Comparison of ENCODE assay signal across 1 cellular context in the genomic region with DNA sequence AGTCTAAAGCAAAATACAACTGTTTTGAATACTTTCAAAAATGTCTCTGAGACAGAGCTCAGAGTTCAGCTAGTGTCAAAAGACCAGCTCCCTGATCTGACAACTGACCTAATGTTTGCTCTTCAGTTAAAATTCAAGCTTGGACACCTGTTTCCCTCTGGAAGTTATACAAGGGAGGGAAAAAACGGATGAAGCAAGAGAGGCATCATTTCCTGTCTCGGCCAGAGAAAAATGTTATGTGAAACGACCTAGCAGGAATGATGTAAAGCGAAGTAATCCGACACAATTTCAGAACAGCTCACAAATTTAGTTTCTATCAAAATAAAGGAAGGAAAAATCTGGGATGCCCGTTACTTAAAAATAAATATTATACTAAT.
TF ChIP-seq lines count a peak whose summit lies in the region.

No MANE protein-coding gene starts in this region.

TF ChIP-seq in HepG2, 621 proteins besides CTCF, POLR2A, EP300 and RAD21 (continued from another document and continues in another):
- TF ChIP-seq, protein P1, sequence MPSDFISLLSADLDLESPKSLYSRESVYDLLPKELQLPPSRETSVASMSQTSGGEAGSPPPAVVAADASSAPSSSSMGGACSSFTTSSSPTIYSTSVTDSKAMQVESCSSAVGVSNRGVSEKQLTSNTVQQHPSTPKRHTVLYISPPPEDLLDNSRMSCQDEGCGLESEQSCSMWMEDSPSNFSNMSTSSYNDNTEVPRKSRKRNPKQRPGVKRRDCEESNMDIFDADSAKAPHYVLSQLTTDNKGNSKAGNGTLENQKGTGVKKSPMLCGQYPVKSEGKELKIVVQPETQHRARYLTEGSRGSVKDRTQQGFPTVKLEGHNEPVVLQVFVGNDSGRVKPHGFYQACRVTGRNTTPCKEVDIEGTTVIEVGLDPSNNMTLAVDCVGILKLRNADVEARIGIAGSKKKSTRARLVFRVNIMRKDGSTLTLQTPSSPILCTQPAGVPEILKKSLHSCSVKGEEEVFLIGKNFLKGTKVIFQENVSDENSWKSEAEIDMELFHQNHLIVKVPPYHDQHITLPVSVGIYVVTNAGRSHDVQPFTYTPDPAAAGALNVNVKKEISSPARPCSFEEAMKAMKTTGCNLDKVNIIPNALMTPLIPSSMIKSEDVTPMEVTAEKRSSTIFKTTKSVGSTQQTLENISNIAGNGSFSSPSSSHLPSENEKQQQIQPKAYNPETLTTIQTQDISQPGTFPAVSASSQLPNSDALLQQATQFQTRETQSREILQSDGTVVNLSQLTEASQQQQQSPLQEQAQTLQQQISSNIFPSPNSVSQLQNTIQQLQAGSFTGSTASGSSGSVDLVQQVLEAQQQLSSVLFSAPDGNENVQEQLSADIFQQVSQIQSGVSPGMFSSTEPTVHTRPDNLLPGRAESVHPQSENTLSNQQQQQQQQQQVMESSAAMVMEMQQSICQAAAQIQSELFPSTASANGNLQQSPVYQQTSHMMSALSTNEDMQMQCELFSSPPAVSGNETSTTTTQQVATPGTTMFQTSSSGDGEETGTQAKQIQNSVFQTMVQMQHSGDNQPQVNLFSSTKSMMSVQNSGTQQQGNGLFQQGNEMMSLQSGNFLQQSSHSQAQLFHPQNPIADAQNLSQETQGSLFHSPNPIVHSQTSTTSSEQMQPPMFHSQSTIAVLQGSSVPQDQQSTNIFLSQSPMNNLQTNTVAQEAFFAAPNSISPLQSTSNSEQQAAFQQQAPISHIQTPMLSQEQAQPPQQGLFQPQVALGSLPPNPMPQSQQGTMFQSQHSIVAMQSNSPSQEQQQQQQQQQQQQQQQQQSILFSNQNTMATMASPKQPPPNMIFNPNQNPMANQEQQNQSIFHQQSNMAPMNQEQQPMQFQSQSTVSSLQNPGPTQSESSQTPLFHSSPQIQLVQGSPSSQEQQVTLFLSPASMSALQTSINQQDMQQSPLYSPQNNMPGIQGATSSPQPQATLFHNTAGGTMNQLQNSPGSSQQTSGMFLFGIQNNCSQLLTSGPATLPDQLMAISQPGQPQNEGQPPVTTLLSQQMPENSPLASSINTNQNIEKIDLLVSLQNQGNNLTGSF (CRISPR knock-in tag; IDR thresholded peaks at IDR 0.05): no peak
- TF ChIP-seq, protein P2, sequence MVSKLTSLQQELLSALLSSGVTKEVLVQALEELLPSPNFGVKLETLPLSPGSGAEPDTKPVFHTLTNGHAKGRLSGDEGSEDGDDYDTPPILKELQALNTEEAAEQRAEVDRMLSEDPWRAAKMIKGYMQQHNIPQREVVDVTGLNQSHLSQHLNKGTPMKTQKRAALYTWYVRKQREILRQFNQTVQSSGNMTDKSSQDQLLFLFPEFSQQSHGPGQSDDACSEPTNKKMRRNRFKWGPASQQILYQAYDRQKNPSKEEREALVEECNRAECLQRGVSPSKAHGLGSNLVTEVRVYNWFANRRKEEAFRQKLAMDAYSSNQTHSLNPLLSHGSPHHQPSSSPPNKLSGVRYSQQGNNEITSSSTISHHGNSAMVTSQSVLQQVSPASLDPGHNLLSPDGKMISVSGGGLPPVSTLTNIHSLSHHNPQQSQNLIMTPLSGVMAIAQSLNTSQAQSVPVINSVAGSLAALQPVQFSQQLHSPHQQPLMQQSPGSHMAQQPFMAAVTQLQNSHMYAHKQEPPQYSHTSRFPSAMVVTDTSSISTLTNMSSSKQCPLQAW (CRISPR knock-in tag; IDR thresholded peaks at IDR 0.05): peak; percentile 89
- TF ChIP-seq ZFYVE20 (CRISPR knock-in tag; IDR thresholded peaks at IDR 0.05; ENCODE audit: borderline replicate concordance, low read depth) (no peak), ZNF816 (CRISPR knock-in tag; IDR thresholded peaks at IDR 0.05; ENCODE audit: borderline replicate concordance) (0 out of 2 replicates have a peak, but pooled peaks have one; percentile 87), ZC3H13 (CRISPR knock-in tag; IDR thresholded peaks at IDR 0.05) (no peak), ZNF703 (CRISPR knock-in tag; IDR thresholded peaks at IDR 0.05; ENCODE audit: borderline replicate concordance) (no peak), NR2C2 (CRISPR knock-in tag; IDR thresholded peaks at IDR 0.05; ENCODE audit: borderline replicate concordance) (peak; percentile 40; the same call in 1 of the 2 replicates), PPARG (CRISPR knock-in tag; conservative IDR thresholded peaks at IDR 0.05) (peak; percentile 52; the same call in 1 of the 2 replicates), ZNF546 (CRISPR knock-in tag; conservative IDR thresholded peaks at IDR 0.05) (no peak), ZNF343 (CRISPR knock-in tag; IDR thresholded peaks at IDR 0.05) (no peak), IKZF1 (IDR thresholded peaks at IDR 0.05) (no peak), NFYC (CRISPR knock-in tag; IDR thresholded peaks at IDR 0.05) (no peak), MAFG (CRISPR knock-in tag; IDR thresholded peaks at IDR 0.05) (no peak), FOXO1 (CRISPR knock-in tag; IDR thresholded peaks at IDR 0.05) (peak; percentile 84), ZFP82 (CRISPR knock-in tag; IDR thresholded peaks at IDR 0.05; ENCODE audit: borderline replicate concordance) (no peak), JUND (CRISPR knock-in tag; IDR thresholded peaks at IDR 0.05) (no peak), SOX5 (CRISPR knock-in tag; IDR thresholded peaks at IDR 0.05; ENCODE audit: borderline replicate concordance) (peak; percentile 66; the same call in 1 of the 2 replicates), KMT2B (CRISPR knock-in tag; IDR thresholded peaks at IDR 0.05) (no peak), GABPB1 (CRISPR knock-in tag; IDR thresholded peaks at IDR 0.05) (peak; percentile 53; the same call in 1 of the 2 replicates), ZNF207 (IDR thresholded peaks at IDR 0.05; ENCODE audit: borderline replicate concordance) (no peak), ZNF614 (CRISPR knock-in tag; IDR thresholded peaks at IDR 0.05; ENCODE audit: borderline replicate concordance) (no peak; the same call in 1 of the 2 replicates), MXD4 (CRISPR knock-in tag; IDR thresholded peaks at IDR 0.05) (no peak), FIP1L1 (IDR thresholded peaks at IDR 0.05; ENCODE audit: borderline replicate concordance, insufficient read depth, low read depth, low read length) (no peak), ZNF34 (CRISPR knock-in tag; IDR thresholded peaks at IDR 0.05; ENCODE audit: borderline replicate concordance) (no peak), ZNF782 (CRISPR knock-in tag; IDR thresholded peaks at IDR 0.05; ENCODE audit: borderline replicate concordance) (no peak), MIXL1 (CRISPR knock-in tag; IDR thresholded peaks at IDR 0.05) (peak; percentile 85), YY1 (IDR thresholded peaks at IDR 0.05; ENCODE audit: insufficient read depth, insufficient replicate concordance, low read depth, low read length) (no peak), NFE2L1 (CRISPR knock-in tag; IDR thresholded peaks at IDR 0.05; ENCODE audit: borderline replicate concordance) (no peak), TOE1 (CRISPR knock-in tag; IDR thresholded peaks at IDR 0.05) (no peak), NCOA1 (CRISPR knock-in tag; IDR thresholded peaks at IDR 0.05) (no peak), ETV6 (CRISPR knock-in tag; conservative IDR thresholded peaks at IDR 0.05) (no peak), GATAD2A (CRISPR knock-in tag; IDR thresholded peaks at IDR 0.05) (peak; percentile 90), HNRNPK (IDR thresholded peaks at IDR 0.05; ENCODE audit: low read depth, low read length, poor library complexity, severe bottlenecking) (no peak), ZNF431 (CRISPR knock-in tag; IDR thresholded peaks at IDR 0.05; ENCODE audit: borderline replicate concordance, low read depth) (no peak), ZNF879 (CRISPR knock-in tag; IDR thresholded peaks at IDR 0.05) (no peak), ZMAT3 (CRISPR knock-in tag; conservative IDR thresholded peaks at IDR 0.05) (no peak)
- TF ChIP-seq, protein P3, sequence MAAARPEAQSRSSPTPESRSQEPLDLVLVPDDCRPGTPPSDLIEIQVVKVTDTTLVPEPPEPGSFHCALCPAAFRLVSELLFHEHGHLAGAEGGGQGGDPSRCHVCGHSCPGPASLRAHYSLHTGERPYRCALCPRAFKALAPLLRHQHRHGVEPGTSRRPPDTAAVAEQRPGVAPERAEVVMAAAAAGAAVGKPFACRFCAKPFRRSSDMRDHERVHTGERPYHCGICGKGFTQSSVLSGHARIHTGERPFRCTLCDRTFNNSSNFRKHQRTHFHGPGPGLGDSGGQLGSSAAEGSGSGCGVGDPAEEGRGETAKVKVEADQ (CRISPR knock-in tag; IDR thresholded peaks at IDR 0.05; ENCODE audit: borderline replicate concordance): no peak
- TF ChIP-seq, protein P4, sequence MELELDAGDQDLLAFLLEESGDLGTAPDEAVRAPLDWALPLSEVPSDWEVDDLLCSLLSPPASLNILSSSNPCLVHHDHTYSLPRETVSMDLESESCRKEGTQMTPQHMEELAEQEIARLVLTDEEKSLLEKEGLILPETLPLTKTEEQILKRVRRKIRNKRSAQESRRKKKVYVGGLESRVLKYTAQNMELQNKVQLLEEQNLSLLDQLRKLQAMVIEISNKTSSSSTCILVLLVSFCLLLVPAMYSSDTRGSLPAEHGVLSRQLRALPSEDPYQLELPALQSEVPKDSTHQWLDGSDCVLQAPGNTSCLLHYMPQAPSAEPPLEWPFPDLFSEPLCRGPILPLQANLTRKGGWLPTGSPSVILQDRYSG (CRISPR knock-in tag; IDR thresholded peaks at IDR 0.05): no peak
- TF ChIP-seq, protein P5, sequence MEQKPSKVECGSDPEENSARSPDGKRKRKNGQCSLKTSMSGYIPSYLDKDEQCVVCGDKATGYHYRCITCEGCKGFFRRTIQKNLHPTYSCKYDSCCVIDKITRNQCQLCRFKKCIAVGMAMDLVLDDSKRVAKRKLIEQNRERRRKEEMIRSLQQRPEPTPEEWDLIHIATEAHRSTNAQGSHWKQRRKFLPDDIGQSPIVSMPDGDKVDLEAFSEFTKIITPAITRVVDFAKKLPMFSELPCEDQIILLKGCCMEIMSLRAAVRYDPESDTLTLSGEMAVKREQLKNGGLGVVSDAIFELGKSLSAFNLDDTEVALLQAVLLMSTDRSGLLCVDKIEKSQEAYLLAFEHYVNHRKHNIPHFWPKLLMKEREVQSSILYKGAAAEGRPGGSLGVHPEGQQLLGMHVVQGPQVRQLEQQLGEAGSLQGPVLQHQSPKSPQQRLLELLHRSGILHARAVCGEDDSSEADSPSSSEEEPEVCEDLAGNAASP (CRISPR knock-in tag; IDR thresholded peaks at IDR 0.05; ENCODE audit: borderline replicate concordance): peak; percentile 81; the same call in 1 of the 2 replicates
- TF ChIP-seq, protein P6, sequence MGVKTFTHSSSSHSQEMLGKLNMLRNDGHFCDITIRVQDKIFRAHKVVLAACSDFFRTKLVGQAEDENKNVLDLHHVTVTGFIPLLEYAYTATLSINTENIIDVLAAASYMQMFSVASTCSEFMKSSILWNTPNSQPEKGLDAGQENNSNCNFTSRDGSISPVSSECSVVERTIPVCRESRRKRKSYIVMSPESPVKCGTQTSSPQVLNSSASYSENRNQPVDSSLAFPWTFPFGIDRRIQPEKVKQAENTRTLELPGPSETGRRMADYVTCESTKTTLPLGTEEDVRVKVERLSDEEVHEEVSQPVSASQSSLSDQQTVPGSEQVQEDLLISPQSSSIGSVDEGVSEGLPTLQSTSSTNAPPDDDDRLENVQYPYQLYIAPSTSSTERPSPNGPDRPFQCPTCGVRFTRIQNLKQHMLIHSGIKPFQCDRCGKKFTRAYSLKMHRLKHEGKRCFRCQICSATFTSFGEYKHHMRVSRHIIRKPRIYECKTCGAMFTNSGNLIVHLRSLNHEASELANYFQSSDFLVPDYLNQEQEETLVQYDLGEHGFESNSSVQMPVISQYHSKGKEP (CRISPR knock-in tag; IDR thresholded peaks at IDR 0.05): no peak
- TF ChIP-seq, protein P7, sequence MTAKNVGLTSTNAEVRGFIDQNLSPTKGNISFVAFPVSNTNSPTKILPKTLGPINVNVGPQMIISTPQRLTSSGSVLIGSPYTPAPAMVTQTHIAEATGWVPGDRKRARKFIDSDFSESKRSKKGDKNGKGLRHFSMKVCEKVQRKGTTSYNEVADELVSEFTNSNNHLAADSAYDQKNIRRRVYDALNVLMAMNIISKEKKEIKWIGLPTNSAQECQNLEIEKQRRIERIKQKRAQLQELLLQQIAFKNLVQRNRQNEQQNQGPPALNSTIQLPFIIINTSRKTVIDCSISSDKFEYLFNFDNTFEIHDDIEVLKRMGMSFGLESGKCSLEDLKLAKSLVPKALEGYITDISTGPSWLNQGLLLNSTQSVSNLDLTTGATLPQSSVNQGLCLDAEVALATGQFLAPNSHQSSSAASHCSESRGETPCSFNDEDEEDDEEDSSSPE (CRISPR knock-in tag; IDR thresholded peaks at IDR 0.05): peak; percentile 77
- TF ChIP-seq, protein P8, sequence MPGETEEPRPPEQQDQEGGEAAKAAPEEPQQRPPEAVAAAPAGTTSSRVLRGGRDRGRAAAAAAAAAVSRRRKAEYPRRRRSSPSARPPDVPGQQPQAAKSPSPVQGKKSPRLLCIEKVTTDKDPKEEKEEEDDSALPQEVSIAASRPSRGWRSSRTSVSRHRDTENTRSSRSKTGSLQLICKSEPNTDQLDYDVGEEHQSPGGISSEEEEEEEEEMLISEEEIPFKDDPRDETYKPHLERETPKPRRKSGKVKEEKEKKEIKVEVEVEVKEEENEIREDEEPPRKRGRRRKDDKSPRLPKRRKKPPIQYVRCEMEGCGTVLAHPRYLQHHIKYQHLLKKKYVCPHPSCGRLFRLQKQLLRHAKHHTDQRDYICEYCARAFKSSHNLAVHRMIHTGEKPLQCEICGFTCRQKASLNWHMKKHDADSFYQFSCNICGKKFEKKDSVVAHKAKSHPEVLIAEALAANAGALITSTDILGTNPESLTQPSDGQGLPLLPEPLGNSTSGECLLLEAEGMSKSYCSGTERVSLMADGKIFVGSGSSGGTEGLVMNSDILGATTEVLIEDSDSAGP (CRISPR knock-in tag; IDR thresholded peaks at IDR 0.05; ENCODE audit: borderline replicate concordance): no peak
- TF ChIP-seq, protein P9, sequence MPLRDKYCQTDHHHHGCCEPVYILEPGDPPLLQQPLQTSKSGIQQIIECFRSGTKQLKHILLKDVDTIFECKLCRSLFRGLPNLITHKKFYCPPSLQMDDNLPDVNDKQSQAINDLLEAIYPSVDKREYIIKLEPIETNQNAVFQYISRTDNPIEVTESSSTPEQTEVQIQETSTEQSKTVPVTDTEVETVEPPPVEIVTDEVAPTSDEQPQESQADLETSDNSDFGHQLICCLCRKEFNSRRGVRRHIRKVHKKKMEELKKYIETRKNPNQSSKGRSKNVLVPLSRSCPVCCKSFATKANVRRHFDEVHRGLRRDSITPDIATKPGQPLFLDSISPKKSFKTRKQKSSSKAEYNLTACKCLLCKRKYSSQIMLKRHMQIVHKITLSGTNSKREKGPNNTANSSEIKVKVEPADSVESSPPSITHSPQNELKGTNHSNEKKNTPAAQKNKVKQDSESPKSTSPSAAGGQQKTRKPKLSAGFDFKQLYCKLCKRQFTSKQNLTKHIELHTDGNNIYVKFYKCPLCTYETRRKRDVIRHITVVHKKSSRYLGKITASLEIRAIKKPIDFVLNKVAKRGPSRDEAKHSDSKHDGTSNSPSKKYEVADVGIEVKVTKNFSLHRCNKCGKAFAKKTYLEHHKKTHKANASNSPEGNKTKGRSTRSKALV (CRISPR knock-in tag; IDR thresholded peaks at IDR 0.05): 0 out of 2 replicates have a peak, but pooled peaks have one; percentile 36
- TF ChIP-seq, protein P10, sequence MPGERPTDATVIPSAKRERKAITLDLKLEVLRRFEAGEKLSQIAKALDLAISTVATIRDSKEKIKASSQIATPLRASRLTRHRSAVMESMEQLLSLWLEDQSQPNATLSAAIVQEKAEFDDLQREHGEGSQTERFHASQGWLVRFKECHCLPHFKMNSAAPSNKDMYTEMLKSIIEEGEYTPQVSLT (CRISPR knock-in tag; IDR thresholded peaks at IDR 0.05; ENCODE audit: borderline replicate concordance, low read depth): no peak
